ENCODE assay signal across 25 cellular contexts in the genomic region with DNA sequence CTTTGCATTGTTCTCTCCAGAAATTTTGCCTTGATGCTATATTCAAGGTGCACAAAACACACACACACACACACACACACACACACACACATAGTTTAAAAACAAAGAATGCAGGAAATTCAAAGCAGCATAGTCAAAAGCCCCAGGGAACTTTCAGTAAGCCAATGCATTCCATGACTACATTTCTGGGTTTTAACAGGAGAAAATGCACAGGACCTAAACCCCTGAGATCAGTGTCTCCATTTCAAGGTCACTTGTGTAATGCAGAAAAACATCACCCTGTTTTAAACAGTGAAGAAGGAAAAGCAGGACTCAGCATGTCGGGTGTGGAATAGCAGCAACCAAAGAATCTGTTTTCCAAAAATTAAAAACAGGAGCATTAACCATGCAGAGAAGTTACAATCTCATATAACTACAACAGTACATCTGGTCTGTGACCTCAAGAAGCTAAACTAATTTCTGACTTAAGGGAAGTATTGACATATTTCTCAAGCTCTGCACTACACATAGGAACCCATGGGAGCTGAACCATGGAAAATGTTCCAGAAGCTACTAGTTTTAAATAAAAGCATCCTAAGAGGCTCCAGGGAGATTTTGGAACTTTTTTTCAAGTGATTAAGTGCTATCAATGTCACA.
A peak's percentile ranks its signal among the peaks of the same experiment; 100 is the strongest.
DNase-seq lines count a peak whose midpoint lies in the region; ATAC-seq, FAIRE-seq and TF ChIP-seq lines count a peak whose summit lies in the region.
"Had no signal": no experiment of that assay in that cellular context is flagged by ENCODE, and none has a peak within 500 bp of the region (broad histone marks: within the 10 kb centered on the region; RNA-seq: fewer than 3 reads in every experiment).

No MANE protein-coding gene starts in this region.

- H3K27me3 ChIP-seq in astrocyte (ENCODE audit: insufficient read depth, low read length) = no peaks in the 10 kb centered on the region
- no peaks in the 10 kb centered on the region for H3K27me3 ChIP-seq in neuronal stem cell (ENCODE audit: control insufficient read depth in 3 of 3, insufficient read depth in 3 of 3, low read depth in 1 of 3, low read length in 3 of 3)
- no peaks in the 10 kb centered on the region for H3K27me3 ChIP-seq in prostate gland (replicated peaks; ENCODE audit: insufficient read depth)
- H3K27me3 ChIP-seq: ascending aorta had no signal

- H3K9me3 Mint-ChIP-seq in astrocyte (ENCODE audit: unreplicated experiment) = peaks cover 10% of the 10 kb centered on the region
- peaks cover 26% of the 10 kb centered on the region for H3K9me3 Mint-ChIP-seq in nephron progenitor cell

- H3K27ac ChIP-seq in astrocyte (ENCODE audit: low read depth, low read length) (no peak overlapping the region), neuronal stem cell (replicated peaks; ENCODE audit: low read length) (no peak overlapping the region), prostate gland (no peak overlapping the region)
- H3K27ac ChIP-seq: ascending aorta, WERI-Rb-1 had no signal

- H3K4me1 ChIP-seq in astrocyte (ENCODE audit: insufficient read depth, low read length) (no peaks in the 10 kb centered on the region), neuronal stem cell (ENCODE audit: control insufficient read depth in 2 of 2, insufficient read depth in 1 of 2, low read depth in 1 of 2, low read length in 2 of 2) (peaks cover 4 to 12% of the 10 kb centered on the region in 2 donors), prostate gland (replicated peaks) (no peaks in the 10 kb centered on the region)
- H3K4me1 ChIP-seq: ascending aorta had no signal

- no peak overlapping the region for H3K4ac ChIP-seq in neuronal stem cell (ENCODE audit: low read length)

- H3K23ac ChIP-seq in neuronal stem cell (ENCODE audit: low read depth, low read length, poor library complexity) = no peak overlapping the region

- H3K27ac Mint-ChIP-seq in astrocyte (ENCODE audit: unreplicated experiment) (no peak overlapping the region), nephron progenitor cell (no peak overlapping the region)

- no peak overlapping the region for H2BK120ac ChIP-seq in neuronal stem cell (ENCODE audit: low read depth, low read length)

- TF ChIP-seq POLR2A in prostate gland (IDR thresholded peaks at IDR 0.05) = no peak

- peaks cover 9% of the 10 kb centered on the region for H3K4me1 Mint-ChIP-seq in astrocyte (ENCODE audit: low read depth, unreplicated experiment)
- H3K4me1 Mint-ChIP-seq in nephron progenitor cell = peaks cover 7% of the 10 kb centered on the region

- no CpG with 5 or more reads among the region's 1 CpG for WGBS in neuronal stem cell (ENCODE audit: extremely low coverage in 2 of 2, insufficient read length in 2 of 2, insufficient replicate concordance in 1 of 2), 2 donors
- WGBS in prostate gland = 62% methylated on average over 1 of the region's 1 CpG

- H3K4me3 Mint-ChIP-seq in astrocyte (ENCODE audit: unreplicated experiment) (no peak overlapping the region), nephron progenitor cell (no peak overlapping the region)

- H3K4me2 ChIP-seq in astrocyte (ENCODE audit: low read length) (no peak overlapping the region), neuronal stem cell (ENCODE audit: insufficient read depth, low read length, poor library complexity, severe bottlenecking) (no peak overlapping the region)

- ATAC-seq in HG02642 (IDR thresholded peaks at IDR 0.05; ENCODE audit: poor library complexity, unreplicated experiment) (no peak), GM18498 (IDR thresholded peaks at IDR 0.05; ENCODE audit: unreplicated experiment) (no peak)
- ATAC-seq: left cardiac atrium had no signal

- no peaks in the 10 kb centered on the region for H3K36me3 ChIP-seq in astrocyte (ENCODE audit: insufficient read depth, low read length)
- no peaks in the 10 kb centered on the region for H3K36me3 ChIP-seq in neuronal stem cell (replicated peaks in 1 of 2; ENCODE audit: control insufficient read depth in 2 of 2, insufficient read depth in 2 of 2, low read length in 2 of 2)
- H3K36me3 ChIP-seq in prostate gland = no peaks in the 10 kb centered on the region
- H3K36me3 ChIP-seq: ascending aorta, WERI-Rb-1 had no signal

- H3K4me3 ChIP-seq in astrocyte (ENCODE audit: insufficient read depth, low read depth, low read length) = no peak overlapping the region
- no peak overlapping the region for H3K4me3 ChIP-seq in neuronal stem cell (ENCODE audit: low read length in 2 of 2)
- no peak overlapping the region for H3K4me3 ChIP-seq in prostate gland
- H3K4me3 ChIP-seq: ascending aorta, skin epidermis had no signal

- no peak overlapping the region for H4K91ac ChIP-seq in neuronal stem cell (ENCODE audit: low read depth, low read length, poor library complexity)

- no peaks in the 10 kb centered on the region for H4K20me1 ChIP-seq in astrocyte (ENCODE audit: insufficient read depth, low read length)

- H3K9ac ChIP-seq in astrocyte (ENCODE audit: low read length) (no peak overlapping the region), neuronal stem cell (ENCODE audit: low read depth, low read length, poor library complexity) (no peak overlapping the region)

- H2AK5ac ChIP-seq in neuronal stem cell (ENCODE audit: low read depth, low read length) = no peak overlapping the region

- H2BK5ac ChIP-seq in neuronal stem cell (ENCODE audit: low read length) = no peak overlapping the region

- no peak overlapping the region for H2BK15ac ChIP-seq in neuronal stem cell (ENCODE audit: low read length)

- H2BK12ac ChIP-seq in neuronal stem cell (ENCODE audit: low read length) = no peak overlapping the region

- H3K9me3 ChIP-seq in astrocyte (ENCODE audit: insufficient read depth, low read depth, low read length) (no peaks in the 10 kb centered on the region), neuronal stem cell (replicated peaks in 1 of 2; ENCODE audit: control insufficient read depth in 2 of 2, insufficient read depth in 1 of 2, low read depth in 1 of 2, low read length in 2 of 2) (no peaks in the 10 kb centered on the region), prostate gland (no peaks in the 10 kb centered on the region)
- H3K9me3 ChIP-seq: ascending aorta had no signal

- H2AFZ ChIP-seq in astrocyte (ENCODE audit: low read depth, low read length) (no peak overlapping the region), neuronal stem cell (ENCODE audit: low read length) (no peak overlapping the region)

- TF ChIP-seq CTCF in astrocyte (IDR thresholded peaks at IDR 0.05; ENCODE audit: insufficient read depth, low read depth, low read length) (no peak), nephron progenitor cell (IDR thresholded peaks at IDR 0.05) (no peak), prostate gland (IDR thresholded peaks at IDR 0.05) (no peak)

- intact Hi-C loops in prostate gland (cut with DNase I) = no loop called here

- H3K79me2 ChIP-seq in astrocyte (ENCODE audit: insufficient read depth, low read length) = no peaks in the 10 kb centered on the region

- H3K14ac ChIP-seq in neuronal stem cell (ENCODE audit: low read length) = no peak overlapping the region

- no peak for FAIRE-seq in astrocyte (lab: Jason Lieb, UNC)
- FAIRE-seq: GM12892 had no signal

- H3K36me3 Mint-ChIP-seq in astrocyte (ENCODE audit: low read depth, unreplicated experiment) = no peaks in the 10 kb centered on the region
- H3K36me3 Mint-ChIP-seq in nephron progenitor cell (ENCODE audit: low read depth) = peaks cover 6% of the 10 kb centered on the region

- H3K79me1 ChIP-seq in neuronal stem cell (ENCODE audit: low read depth, low read length) = no peaks in the 10 kb centered on the region

- H4K8ac ChIP-seq in neuronal stem cell (ENCODE audit: low read depth, low read length) = no peak overlapping the region

- no peak overlapping the region for H3K18ac ChIP-seq in neuronal stem cell (ENCODE audit: low read length)

- DNase-seq in EL = peak; percentile 3
- DNase-seq in astrocyte (ENCODE audit: low read depth) = peak; percentile 25
- peak; percentile 87 for DNase-seq in fibroblast of peridontal ligament (ENCODE audit: extremely low read depth)
- DNase-seq in neuronal stem cell (ENCODE audit: low spot score) = peak; percentile 41
- no peak for DNase-seq in nephron progenitor cell
- no peak for DNase-seq in prostate gland (ENCODE audit: low spot score)
- DNase-seq: activated CD4-positive, alpha-beta T cell treated with anti-CD3 and anti-CD28 coated beads, Interleukin-2, amount 50 U/mL, for 4 hours; activated naive CD4-positive, alpha-beta T cell treated with Interleukin-2 at 50 U/mL for 16 hours; GDM1; hippocampal formation; KG1; left cardiac atrium; NCI-H1092; NCI-H2107; NCI-H524 treated with DMSO at 0.1 percent for 48 hours; occipital lobe; SHP77 treated with DMSO at 0.1 percent for 48 hours; stimulated activated CD4-positive, alpha-beta T cell treated with anti-CD3 and anti-CD28 coated beads, Interleukin-4, amount 100 ng/mL, for 1 hour; T-helper 2 cell; WERI-Rb-1 had no signal

- H3K27me3 Mint-ChIP-seq in astrocyte (ENCODE audit: low read depth, unreplicated experiment) (no peaks in the 10 kb centered on the region), nephron progenitor cell (ENCODE audit: low read depth, poor library complexity) (peaks cover 5% of the 10 kb centered on the region)

Comparison
In these comparisons a context has a peak if more than half of its experiments do, and no peak if none do; other contexts are left out.
1. DNase-seq: peak in EL (single experiment), astrocyte (single experiment), fibroblast of peridontal ligament (single experiment) and neuronal stem cell (single experiment); none in nephron progenitor cell (single experiment) and prostate gland (single experiment).